In genomic region chr6:91081452-91082067, GRCh38 we compare ENCODE assay signal across 8 cellular contexts.
DNase-seq lines count a peak whose midpoint lies in the region; ATAC-seq and TF ChIP-seq lines count a peak whose summit lies in the region.

No MANE protein-coding gene starts in this region.

- H2AFZ ChIP-seq in mammary epithelial cell (ENCODE audit: low read depth, low read length) = no peak overlapping the region

- no TSS peak for BruUV-seq in mammary epithelial cell (replicated peaks; lab: Mats Ljungman, UMichigan)

- DNase-seq in BJ (ENCODE audit: low read depth) = no peak
- DNase-seq in NCI-H774 (lab: John Stamatoyannopoulos, UW) = peak; percentile 58
- peak; percentile 40 for DNase-seq in mammary epithelial cell
- no peak for DNase-seq in left lung
- no peak for DNase-seq in effector CD8-positive, alpha-beta T cell (lab: John Stamatoyannopoulos, UW)
- no peak for DNase-seq in activated CD8-positive, alpha-beta memory T cell treated with anti-CD3 and anti-CD28 coated beads for 24 hours

- H3K9me3 ChIP-seq in mammary epithelial cell (replicated peaks; ENCODE audit: insufficient read depth, low read length) = no peaks in the 10 kb centered on the region
- H3K9me3 ChIP-seq in left lung = no peaks in the 10 kb centered on the region

- H3K27ac ChIP-seq in mammary epithelial cell (ENCODE audit: insufficient read depth, low read depth, low read length) = no peak overlapping the region
- H3K27ac ChIP-seq in left lung = no peak overlapping the region

- no peaks in the 10 kb centered on the region for H3K79me2 ChIP-seq in mammary epithelial cell (ENCODE audit: insufficient read depth, low read length)

- no peak overlapping the region for H3K4me2 ChIP-seq in mammary epithelial cell (ENCODE audit: insufficient read depth, low read depth, low read length)

- H3K27me3 ChIP-seq in BJ (ENCODE audit: control insufficient read depth, insufficient read depth, low read length) (no peaks in the 10 kb centered on the region), mammary epithelial cell (ENCODE audit: insufficient read depth, low read length) (no peaks in the 10 kb centered on the region), left lung (no peaks in the 10 kb centered on the region)

- H3K9ac ChIP-seq in mammary epithelial cell (ENCODE audit: insufficient read depth, low read length) = no peak overlapping the region

- TF ChIP-seq CTCF in BJ (IDR thresholded peaks at IDR 0.05; ENCODE audit: insufficient read depth, low read depth, low read length) (peak; percentile 62), mammary epithelial cell (conservative IDR thresholded peaks at IDR 0.05 in 1 of 2, IDR thresholded peaks at IDR 0.05 in 1 of 2; ENCODE audit: extremely low read depth in 1 of 2, insufficient read depth in 1 of 2, low read depth in 1 of 2, low read length in 2 of 2) (peak; percentile 64 to 72), left lung (IDR thresholded peaks at IDR 0.05) (peak; percentile 51 to 64)

- POLR2A ChIA-PET in BJ (lab: Charles Lee) = no interaction called here

- no peaks in the 10 kb centered on the region for H3K4me1 ChIP-seq in mammary epithelial cell (ENCODE audit: insufficient read depth, low read length)
- no peaks in the 10 kb centered on the region for H3K4me1 ChIP-seq in left lung

- no peaks in the 10 kb centered on the region for H4K20me1 ChIP-seq in mammary epithelial cell (ENCODE audit: insufficient read depth, low read length)

- dilution Hi-C loops in mammary epithelial cell (cut with HindIII; ENCODE audit: low sequenced_read_pairs) = no loop called here

- in situ Hi-C loops in mammary epithelial cell (cut with MboI; ENCODE audit: low sequenced_read_pairs in 2 of 2) = no loop called here

- 24% methylated on average over 6 of the region's 6 CpGs for WGBS in mammary epithelial cell (ENCODE audit: low coverage, missing lambda C conversion rate)

- H3K36me3 ChIP-seq in BJ (ENCODE audit: control insufficient read depth, insufficient read depth, low read length) (no peaks in the 10 kb centered on the region), mammary epithelial cell (ENCODE audit: insufficient read depth, low read length) (no peaks in the 10 kb centered on the region), left lung (no peaks in the 10 kb centered on the region)

- peak; percentile 73 for ATAC-seq in GM18870 (IDR thresholded peaks at IDR 0.05; ENCODE audit: unreplicated experiment)
- ATAC-seq in HG03520 (IDR thresholded peaks at IDR 0.05; ENCODE audit: unreplicated experiment) = peak; percentile 65
- peak; percentile 85 for ATAC-seq in left lung

- no peak overlapping the region for H3K4me3 ChIP-seq in BJ (ENCODE audit: low read depth, low read length)
- no peak overlapping the region for H3K4me3 ChIP-seq in mammary epithelial cell (replicated peaks in 1 of 3; ENCODE audit: insufficient read depth in 1 of 3, low read depth in 2 of 3, low read length in 3 of 3)
- no peak overlapping the region for H3K4me3 ChIP-seq in left lung

- CTCF ChIA-PET in BJ (lab: Yijun Ruan, JAX) (interaction anchor here (0.6 to 2.8 kb wide), 10 partner anchors 9 to 248 kb away, joined by 3 to 9 read pairs (median 4); no protein-coding TSS in a partner anchor), mammary epithelial cell (lab: Charles Lee; ENCODE audit: low non-redundant PET) (interaction anchor here (0.5 to 1.1 kb wide), 2 partner anchors 141 to 472 kb away, joined by 3 read pairs; no protein-coding TSS in a partner anchor)

- intact Hi-C loops in mammary epithelial cell (cut with micrococcal nuclease) = loop anchor here (1.0 to 10.0 kb wide), 3 partner anchors 139 to 1563 kb away; no protein-coding TSS in a partner anchor
- intact Hi-C loops in left lung (cut with DNase I) = no loop called here

Comparison
In these comparisons a context has a peak if more than half of its experiments do, and no peak if none do; other contexts are left out.
1. DNase-seq: peak in NCI-H774 (single experiment) and mammary epithelial cell (single experiment); none in BJ (single experiment), left lung (0 of 2), effector CD8-positive, alpha-beta T cell (single experiment) and activated CD8-positive, alpha-beta memory T cell treated with anti-CD3 and anti-CD28 coated beads for 24 hours (single experiment).
2. Peak in every context shown above with its lines, with median percentiles within 50 percentile points of each other: CTCF ChIP-seq and ATAC-seq.